8 cellular contexts compared by ENCODE assay signal in the genomic region with DNA sequence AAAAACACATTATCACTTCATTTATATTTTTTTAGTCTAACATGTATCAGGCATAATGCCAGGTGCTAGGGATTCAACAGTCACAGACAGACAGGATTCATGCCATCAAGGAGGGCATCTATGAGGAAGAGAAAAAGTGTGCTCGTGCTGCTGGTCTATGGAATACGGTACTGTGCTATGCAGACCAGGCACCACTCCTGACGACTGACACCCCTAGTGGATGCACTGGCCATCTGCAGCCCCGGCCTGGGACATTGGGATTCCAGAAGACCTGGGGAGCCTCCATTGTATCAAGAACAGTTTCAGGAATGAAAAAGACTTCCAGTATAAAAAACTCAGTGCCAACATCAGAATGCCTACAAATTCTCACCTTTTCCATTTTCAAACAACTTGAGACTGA.
DNase-seq lines count a peak whose midpoint lies in the region; ATAC-seq and TF ChIP-seq lines count a peak whose summit lies in the region.

No MANE protein-coding gene starts in this region.

- 53% methylated on average over 4 of the region's 4 CpGs for WGBS in SK-N-SH (ENCODE audit: low lambda C conversion rate)

- no peak overlapping the region for H3K4me2 ChIP-seq in SK-N-SH

- H4K20me1 ChIP-seq in SK-N-SH (ENCODE audit: insufficient read depth): peaks cover 7% of the 10 kb centered on the region; the same call in 1 of the 2 replicates

- H3K9me3 ChIP-seq in SK-N-SH: no peaks in the 10 kb centered on the region
- no peaks in the 10 kb centered on the region for H3K9me3 ChIP-seq in effector memory CD4-positive, alpha-beta T cell (ENCODE audit: control insufficient read depth, low read length)

- CTCF ChIA-PET in SK-N-SH (lab: Yijun Ruan, JAX): interaction anchor here (0.7 to 1.6 kb wide), 4 partner anchors 13 to 246 kb away, joined by 4 to 6 read pairs (median 6); no protein-coding TSS in a partner anchor

- peaks cover 4% of the 10 kb centered on the region for H3F3A ChIP-seq in SK-N-SH (replicated peaks; ENCODE audit: insufficient read depth)

- peak; percentile 64 for ATAC-seq in GM21390 (IDR thresholded peaks at IDR 0.05; ENCODE audit: unreplicated experiment)
- peak; percentile 90 for ATAC-seq in HG03521 (IDR thresholded peaks at IDR 0.05; ENCODE audit: unreplicated experiment)
- ATAC-seq in omental fat pad (ENCODE audit: low FRiP score): no peak

- H3K9me2 ChIP-seq in SK-N-SH: no peaks in the 10 kb centered on the region

- H3K27me3 ChIP-seq in SK-N-SH (ENCODE audit: insufficient read depth): no peaks in the 10 kb centered on the region
- H3K27me3 ChIP-seq in effector memory CD4-positive, alpha-beta T cell (replicated peaks; ENCODE audit: control insufficient read depth, insufficient read depth, low read length, poor library complexity, severe bottlenecking): no peaks in the 10 kb centered on the region

- TF ChIP-seq CTCF in GM10266 (IDR thresholded peaks at IDR 0.05; ENCODE audit: control insufficient read depth, insufficient read depth, low read depth, missing control alignments): peak; percentile 59
- TF ChIP-seq CTCF in SK-N-SH (IDR thresholded peaks at IDR 0.05): peak; percentile 56
- peak; percentile 45 for TF ChIP-seq CTCF in fibroblast of the aortic adventitia (IDR thresholded peaks at IDR 0.05; ENCODE audit: insufficient read depth, low read length)
- TF ChIP-seq CTCF in progenitor cell of endocrine pancreas (IDR thresholded peaks at IDR 0.05; ENCODE audit: unreplicated experiment): peak; percentile 66
- no peak for TF ChIP-seq CTCF in omental fat pad (IDR thresholded peaks at IDR 0.05)

- H3K27me3 Mint-ChIP-seq in progenitor cell of endocrine pancreas: no peaks in the 10 kb centered on the region

- DNase-seq in GM10266 (ENCODE audit: extremely low spot score): peak; percentile 15
- peak; percentile 55 for DNase-seq in SK-N-SH
- peak; percentile 17 for DNase-seq in fibroblast of the aortic adventitia (ENCODE audit: low read depth)
- DNase-seq in progenitor cell of endocrine pancreas (ENCODE audit: low spot score, unreplicated experiment): peak; percentile 28
- no peak for DNase-seq in effector memory CD4-positive, alpha-beta T cell
- no peak for DNase-seq in omental fat pad (ENCODE audit: low spot score)

- POLR2A ChIA-PET in SK-N-SH (lab: Yijun Ruan, JAX): no interaction called here

- no peak overlapping the region for H3K4me3 Mint-ChIP-seq in progenitor cell of endocrine pancreas (ENCODE audit: low read depth)

- TF ChIP-seq EP300 in SK-N-SH (IDR thresholded peaks at IDR 0.05; ENCODE audit: borderline replicate concordance in 1 of 2, low read depth in 1 of 2, low read length in 1 of 2): no peak

- H3K79me2 ChIP-seq in SK-N-SH (ENCODE audit: insufficient read depth): peaks cover 43% of the 10 kb centered on the region

- H3K4me1 Mint-ChIP-seq in progenitor cell of endocrine pancreas (ENCODE audit: low read depth): peaks cover 14% of the 10 kb centered on the region

- H3K27ac ChIP-seq in SK-N-SH (ENCODE audit: low read depth in 2 of 2, low read length in 1 of 2): no peak overlapping the region; a peak in 1 of 4 replicates
- H3K27ac ChIP-seq in effector memory CD4-positive, alpha-beta T cell (ENCODE audit: insufficient read depth, low read length, poor library complexity, severe bottlenecking): no peak overlapping the region

- TF ChIP-seq RAD21 in SK-N-SH (IDR thresholded peaks at IDR 0.05; ENCODE audit: low read length): peak; percentile 58

- no peaks in the 10 kb centered on the region for H3K9me3 Mint-ChIP-seq in progenitor cell of endocrine pancreas (ENCODE audit: low read depth)

- H3K4me3 ChIP-seq in SK-N-SH (ENCODE audit: low read depth in 2 of 2, low read length in 1 of 2) (no peak overlapping the region), fibroblast of the aortic adventitia (ENCODE audit: low read depth, low read length) (no peak overlapping the region)
- no peak overlapping the region for H3K4me3 ChIP-seq in effector memory CD4-positive, alpha-beta T cell (ENCODE audit: insufficient read depth, low read depth, low read length, poor library complexity, severe bottlenecking)

- peaks cover 0 to 11% of the 10 kb centered on the region in 2 experiments; a peak in 2 of 4 replicates for H3K4me1 ChIP-seq in SK-N-SH (ENCODE audit: control insufficient read depth in 1 of 2, insufficient read depth in 2 of 2, low read depth in 1 of 2, low read length in 1 of 2)
- H3K4me1 ChIP-seq in effector memory CD4-positive, alpha-beta T cell (ENCODE audit: control insufficient read depth, insufficient read depth, low read length, poor library complexity, severe bottlenecking): peaks cover 14% of the 10 kb centered on the region

- peaks cover 1% of the 10 kb centered on the region for H3K36me3 Mint-ChIP-seq in progenitor cell of endocrine pancreas (ENCODE audit: insufficient read depth)

- no peak overlapping the region for H3K27ac Mint-ChIP-seq in progenitor cell of endocrine pancreas

- no peak overlapping the region for H3K9ac ChIP-seq in SK-N-SH

- H3K36me3 ChIP-seq in SK-N-SH (replicated peaks in 1 of 2; ENCODE audit: control insufficient read depth in 1 of 2, insufficient read depth in 2 of 2, low read length in 1 of 2): peaks cover 0 to 3% of the 10 kb centered on the region in 2 experiments
- no peaks in the 10 kb centered on the region for H3K36me3 ChIP-seq in effector memory CD4-positive, alpha-beta T cell (ENCODE audit: control insufficient read depth, insufficient read depth, low read length)

- no peak overlapping the region for H2AFZ ChIP-seq in SK-N-SH (ENCODE audit: low read depth)

TF ChIP-seq in SK-N-SH, 30 proteins besides CTCF, POLR2A, EP300 and RAD21:
- no peak for TF ChIP-seq YY1 (IDR thresholded peaks at IDR 0.05; ENCODE audit: low read depth)
- TF ChIP-seq TAF1 (IDR thresholded peaks at IDR 0.05; ENCODE audit: borderline replicate concordance, low read depth, low read length): no peak
- TF ChIP-seq, protein P1, sequence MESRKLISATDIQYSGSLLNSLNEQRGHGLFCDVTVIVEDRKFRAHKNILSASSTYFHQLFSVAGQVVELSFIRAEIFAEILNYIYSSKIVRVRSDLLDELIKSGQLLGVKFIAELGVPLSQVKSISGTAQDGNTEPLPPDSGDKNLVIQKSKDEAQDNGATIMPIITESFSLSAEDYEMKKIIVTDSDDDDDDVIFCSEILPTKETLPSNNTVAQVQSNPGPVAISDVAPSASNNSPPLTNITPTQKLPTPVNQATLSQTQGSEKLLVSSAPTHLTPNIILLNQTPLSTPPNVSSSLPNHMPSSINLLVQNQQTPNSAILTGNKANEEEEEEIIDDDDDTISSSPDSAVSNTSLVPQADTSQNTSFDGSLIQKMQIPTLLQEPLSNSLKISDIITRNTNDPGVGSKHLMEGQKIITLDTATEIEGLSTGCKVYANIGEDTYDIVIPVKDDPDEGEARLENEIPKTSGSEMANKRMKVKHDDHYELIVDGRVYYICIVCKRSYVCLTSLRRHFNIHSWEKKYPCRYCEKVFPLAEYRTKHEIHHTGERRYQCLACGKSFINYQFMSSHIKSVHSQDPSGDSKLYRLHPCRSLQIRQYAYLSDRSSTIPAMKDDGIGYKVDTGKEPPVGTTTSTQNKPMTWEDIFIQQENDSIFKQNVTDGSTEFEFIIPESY (IDR thresholded peaks at IDR 0.05; ENCODE audit: borderline replicate concordance, low read depth): no peak
- no peak for TF ChIP-seq TCF12 (IDR thresholded peaks at IDR 0.05)
- TF ChIP-seq JUND (IDR thresholded peaks at IDR 0.05): no peak
- TF ChIP-seq, protein P2, sequence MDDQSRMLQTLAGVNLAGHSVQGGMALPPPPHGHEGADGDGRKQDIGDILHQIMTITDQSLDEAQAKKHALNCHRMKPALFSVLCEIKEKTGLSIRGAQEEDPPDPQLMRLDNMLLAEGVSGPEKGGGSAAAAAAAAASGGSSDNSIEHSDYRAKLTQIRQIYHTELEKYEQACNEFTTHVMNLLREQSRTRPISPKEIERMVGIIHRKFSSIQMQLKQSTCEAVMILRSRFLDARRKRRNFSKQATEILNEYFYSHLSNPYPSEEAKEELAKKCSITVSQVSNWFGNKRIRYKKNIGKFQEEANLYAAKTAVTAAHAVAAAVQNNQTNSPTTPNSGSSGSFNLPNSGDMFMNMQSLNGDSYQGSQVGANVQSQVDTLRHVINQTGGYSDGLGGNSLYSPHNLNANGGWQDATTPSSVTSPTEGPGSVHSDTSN (IDR thresholded peaks at IDR 0.05): no peak
- TF ChIP-seq SIN3A (IDR thresholded peaks at IDR 0.05; ENCODE audit: borderline replicate concordance, low read depth, low read length): no peak
- no peak for TF ChIP-seq MXI1 (IDR thresholded peaks at IDR 0.05; ENCODE audit: low read depth, low read length)
- TF ChIP-seq EZH2phosphoT487 (IDR thresholded peaks at IDR 0.05; ENCODE audit: borderline replicate concordance, low read depth): no peak
- TF ChIP-seq FOSL2 (IDR thresholded peaks at IDR 0.05; ENCODE audit: borderline replicate concordance, low read depth): no peak
- no peak for TF ChIP-seq FOXJ3 (CRISPR knock-in tag; IDR thresholded peaks at IDR 0.05)
- TF ChIP-seq GATA2 (CRISPR knock-in tag; IDR thresholded peaks at IDR 0.05): no peak
- TF ChIP-seq TEAD4 (IDR thresholded peaks at IDR 0.05; ENCODE audit: borderline replicate concordance, insufficient read depth): no peak
- no peak for TF ChIP-seq CHD2 (IDR thresholded peaks at IDR 0.05; ENCODE audit: low read length, partially characterized antibody)
- no peak for TF ChIP-seq RXRA (IDR thresholded peaks at IDR 0.05; ENCODE audit: borderline replicate concordance, low read depth)
- TF ChIP-seq GABPA (IDR thresholded peaks at IDR 0.05; ENCODE audit: low read depth): no peak
- TF ChIP-seq, protein P3, sequence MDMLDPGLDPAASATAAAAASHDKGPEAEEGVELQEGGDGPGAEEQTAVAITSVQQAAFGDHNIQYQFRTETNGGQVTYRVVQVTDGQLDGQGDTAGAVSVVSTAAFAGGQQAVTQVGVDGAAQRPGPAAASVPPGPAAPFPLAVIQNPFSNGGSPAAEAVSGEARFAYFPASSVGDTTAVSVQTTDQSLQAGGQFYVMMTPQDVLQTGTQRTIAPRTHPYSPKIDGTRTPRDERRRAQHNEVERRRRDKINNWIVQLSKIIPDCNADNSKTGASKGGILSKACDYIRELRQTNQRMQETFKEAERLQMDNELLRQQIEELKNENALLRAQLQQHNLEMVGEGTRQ (IDR thresholded peaks at IDR 0.05; ENCODE audit: borderline replicate concordance, low read depth, low read length): no peak

Comparison
In these comparisons a context has a peak if more than half of its experiments do, and no peak if none do; other contexts are left out.
1. DNase-seq: peak in GM10266 (single experiment), SK-N-SH (single experiment), fibroblast of the aortic adventitia (single experiment) and progenitor cell of endocrine pancreas (single experiment); none in effector memory CD4-positive, alpha-beta T cell (0 of 3) and omental fat pad (single experiment).
2. CTCF ChIP-seq: peak in GM10266 (single experiment), SK-N-SH (single experiment), fibroblast of the aortic adventitia (single experiment) and progenitor cell of endocrine pancreas (single experiment); none in omental fat pad (0 of 3).